Comparison of ENCODE assay signal across 9 cellular contexts in the genomic region with DNA sequence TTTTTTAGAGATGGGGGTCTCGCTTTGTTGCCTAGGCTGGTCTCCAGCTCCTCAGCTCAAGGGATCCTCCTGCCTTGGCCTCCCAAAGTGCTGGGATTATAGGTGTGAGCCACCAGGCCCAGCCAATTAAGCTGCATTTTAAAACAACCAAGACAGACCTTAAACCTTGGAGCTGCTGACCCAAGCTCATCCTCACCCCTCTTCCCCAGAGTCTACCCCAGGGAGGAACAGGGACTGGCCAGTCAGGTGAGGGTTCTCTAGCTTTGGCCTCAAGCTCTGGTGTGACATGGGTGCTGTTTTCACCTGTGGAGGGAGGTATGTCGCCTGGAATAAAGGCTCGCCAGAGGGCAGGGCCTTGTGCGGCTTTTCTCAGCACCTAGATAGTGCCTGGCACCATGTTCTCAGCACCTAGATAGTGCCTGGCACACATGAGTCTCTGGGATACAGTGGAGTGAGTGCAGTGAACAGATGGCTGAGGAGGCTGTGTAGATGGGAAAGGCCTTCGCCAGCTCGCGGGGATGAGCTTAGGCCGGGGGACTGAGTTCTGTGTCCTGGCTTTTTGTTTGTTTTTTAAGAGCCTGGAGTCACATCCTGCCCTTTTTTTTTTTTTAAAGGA. TPM values are rescaled to one million over a fixed set of nuclear protein-coding genes. Genes with fewer than 3 reads are reported as not detected.
DNase-seq lines count a peak whose midpoint lies in the region; ATAC-seq and TF ChIP-seq lines count a peak whose summit lies in the region.
"Had no signal": no experiment of that assay in that cellular context is flagged by ENCODE, and none has a peak within 500 bp of the region (broad histone marks: within the 10 kb centered on the region; RNA-seq: fewer than 3 reads in every experiment).

No MANE protein-coding gene starts in this region.

- WGBS in heart right ventricle, 2 donors, result 52 to 56% methylated on average over 8 of the region's 8 CpGs

- peak overlapping the region; percentile 41 for H3K27ac Mint-ChIP-seq in T-helper 17 cell

- no peaks in the 10 kb centered on the region for H3K27me3 Mint-ChIP-seq in T-helper 17 cell

- TF ChIP-seq CTCF in heart right ventricle (IDR thresholded peaks at IDR 0.05), result no peak
- TF ChIP-seq CTCF in uterus (IDR thresholded peaks at IDR 0.05), result no peak
- TF ChIP-seq CTCF in tibial artery (IDR thresholded peaks at IDR 0.05), result no peak

- intact Hi-C loops in heart right ventricle (cut with DNase I) (loop anchor here in 1 of 10 donors (5.0 kb wide), 1 partner anchor 119 kb away; no protein-coding TSS in a partner anchor), Right ventricle myocardium superior (cut with DNase I) (no loop called here), uterus (cut with DNase I; ENCODE audit: low total_unique reads) (no loop called here), tibial artery (cut with DNase I; ENCODE audit: low total_unique reads) (no loop called here)

- H3K4me1 Mint-ChIP-seq in T-helper 17 cell, result peaks cover 29% of the 10 kb centered on the region

- H3K4me3 ChIP-seq in heart right ventricle, result no peak overlapping the region
- no peak overlapping the region for H3K4me3 ChIP-seq in uterus
- H3K4me3 ChIP-seq in tibial artery, result no peak overlapping the region

- ATAC-seq in heart right ventricle, result peak in 6 of 8 donors; percentile 1 to 73 (median 38)
- ATAC-seq in Right ventricle myocardium superior (ENCODE audit: poor library complexity), result no peak
- ATAC-seq in T-helper 17 cell, result no peak
- ATAC-seq in left lobe of liver, result peak; percentile 3
- ATAC-seq in HG02981 (IDR thresholded peaks at IDR 0.05; ENCODE audit: unreplicated experiment), result no peak

- H3K27me3 ChIP-seq in heart right ventricle (no peaks in the 10 kb centered on the region), uterus (no peaks in the 10 kb centered on the region), tibial artery (no peaks in the 10 kb centered on the region)

- H3K36me3 Mint-ChIP-seq in T-helper 17 cell (ENCODE audit: low read depth), result peaks cover 3% of the 10 kb centered on the region

- TF ChIP-seq POLR2A in uterus (IDR thresholded peaks at IDR 0.05), result no peak

- H3K36me3 ChIP-seq in heart right ventricle (peaks cover 0 to 62% (median 28%) of the 10 kb centered on the region in 9 donors), uterus (no peaks in the 10 kb centered on the region), tibial artery (peaks cover 36 to 56% (median 47%) of the 10 kb centered on the region in 3 donors)

- no peak for DNase-seq in heart right ventricle
- no peak for DNase-seq in Right ventricle myocardium superior
- DNase-seq in T-helper 17 cell, result no peak
- no peak for DNase-seq in left lobe of liver (ENCODE audit: low spot score)
- DNase-seq in uterus, result no peak
- no peak for DNase-seq in DMS153 treated with DMSO at 0.1 percent for 48 hours (lab: John Stamatoyannopoulos, UW; ENCODE audit: unreplicated experiment)
- DNase-seq in tibial artery, result no peak
- DNase-seq: RPMI8226 had no signal

- H3K27ac ChIP-seq in heart right ventricle, result peak overlapping the region in 6 of 10 donors; percentile 4 to 74 (median 32)
- H3K27ac ChIP-seq in uterus, result peak overlapping the region; percentile 28 to 38
- H3K27ac ChIP-seq in tibial artery, result no peak overlapping the region

- H3K9me3 ChIP-seq in heart right ventricle (no peaks in the 10 kb centered on the region), T-helper 17 cell (ENCODE audit: control insufficient read depth, low read length, poor library complexity, severe bottlenecking) (no peaks in the 10 kb centered on the region), uterus (no peaks in the 10 kb centered on the region), tibial artery (no peaks in the 10 kb centered on the region)

- H3K4me1 ChIP-seq in heart right ventricle (peaks cover 19 to 62% (median 39%) of the 10 kb centered on the region in 9 donors), uterus (peaks cover 0 to 3% of the 10 kb centered on the region in 2 donors), tibial artery (peaks cover 0 to 16% (median 2%) of the 10 kb centered on the region in 4 donors)

- H3K4me3 Mint-ChIP-seq in T-helper 17 cell, result no peak overlapping the region

RNA-seq across cellular contexts. Expression of gene CDK9, which starts 7.4 kb away (rescaled TPM):
- total RNA-seq in heart right ventricle (10 to 100 TPM; 30.9 to 59.0 (median 44.1) TPM), Right ventricle myocardium superior (44.4 TPM), T-helper 17 cell (100 to 1,000 TPM; 107 to 123 TPM), left lobe of liver (55.5 TPM), uterus (100 to 1,000 TPM in 1 of 4 donors, 10 to 100 TPM in 3; 30.0 to 175 (median 77.4) TPM)
- polyA plus RNA-seq in heart right ventricle, result 10 to 100 TPM; 32.5 to 47.7 TPM

RNA-seq across cellular contexts. Expression of gene FPGS, which starts 9.5 kb away (rescaled TPM):
- total RNA-seq in heart right ventricle (10 to 100 TPM; 40.2 to 58.5 (median 46.5) TPM), Right ventricle myocardium superior (31.5 TPM), T-helper 17 cell (10 to 100 TPM; 71.2 to 80.6 TPM), left lobe of liver (82.9 TPM), uterus (100 to 1,000 TPM in 1 of 4 donors, 10 to 100 TPM in 3; 11.5 to 128 (median 46.6) TPM)
- polyA plus RNA-seq in heart right ventricle, result 10 to 100 TPM; 40.7 to 45.5 TPM

RNA-seq across cellular contexts. Expression of gene SH2D3C, which starts 14.7 kb away (rescaled TPM):
- 10 to 100 TPM; 10.9 to 26.0 (median 17.7) TPM for total RNA-seq in heart right ventricle
- polyA plus RNA-seq in heart right ventricle, result 10 to 100 TPM; 30.1 to 36.7 TPM
- 18.2 TPM for total RNA-seq in Right ventricle myocardium superior
- total RNA-seq in T-helper 17 cell, result 10 to 100 TPM; 15.9 to 27.2 TPM
- 3.4 TPM for total RNA-seq in left lobe of liver
- 10 to 100 TPM in 3 of 4 donors, 1 to 10 TPM in 1; 3.6 to 38.1 (median 19.8) TPM for total RNA-seq in uterus

RNA-seq across cellular contexts. Expression of gene TOR2A, which starts 58.1 kb away (rescaled TPM):
- total RNA-seq in heart right ventricle (1 to 10 TPM; 1.5 to 6.3 (median 2.2) TPM), Right ventricle myocardium superior (3.3 TPM), T-helper 17 cell (10 to 100 TPM in 1 of 2 donors, 1 to 10 TPM in 1; 9.4 to 10.5 TPM), left lobe of liver (7.4 TPM), uterus (10 to 100 TPM in 2 of 4 donors, 1 to 10 TPM in 2; 2.0 to 73.8 (median 7.0) TPM)
- polyA plus RNA-seq in heart right ventricle, result 1 to 10 TPM; 6.9 to 7.6 TPM

Comparison
In these comparisons a context has a peak if more than half of its experiments do, and no peak if none do; other contexts are left out.
1. ATAC-seq: peak in heart right ventricle (6 of 8) and left lobe of liver (single experiment); none in Right ventricle myocardium superior (single experiment), T-helper 17 cell (single experiment) and HG02981 (single experiment).
2. H3K27ac ChIP-seq: peak in heart right ventricle (6 of 10) and uterus (2 of 2); none in tibial artery (0 of 2).